28 cellular contexts compared by ENCODE assay signal in genomic region chr20:38149880-38150594, GRCh38. TPM values are rescaled to one million over a fixed set of nuclear protein-coding genes. Genes with fewer than 3 reads are reported as not detected.
DNase-seq lines count a peak whose midpoint lies in the region; ATAC-seq, FAIRE-seq and TF ChIP-seq lines count a peak whose summit lies in the region.
"Had no signal": no experiment of that assay in that cellular context is flagged by ENCODE, and none has a peak within 500 bp of the region (broad histone marks: within the 10 kb centered on the region; RNA-seq: fewer than 3 reads in every experiment).

No MANE protein-coding gene starts in this region.

- no peak for TF ChIP-seq RAD21 in SK-N-SH (IDR thresholded peaks at IDR 0.05; ENCODE audit: low read length)
- no peak for TF ChIP-seq RAD21 in HepG2 (CRISPR knock-in tag; IDR thresholded peaks at IDR 0.05)

- H3K4me1 ChIP-seq in SK-N-SH (ENCODE audit: control insufficient read depth in 1 of 2, insufficient read depth in 2 of 2, low read depth in 1 of 2, low read length in 1 of 2) (peaks cover 27 to 30% of the 10 kb centered on the region in 2 experiments), RWPE2 (ENCODE audit: insufficient read depth, poor library complexity, severe bottlenecking) (peaks cover 25% of the 10 kb centered on the region), HepG2 (ENCODE audit: insufficient read depth, low read length) (peaks cover 22% of the 10 kb centered on the region), thoracic aorta (ENCODE audit: control insufficient read depth in 1 of 2, low read depth in 2 of 2) (peaks cover 22 to 71% of the 10 kb centered on the region in 2 donors)

- H3F3A ChIP-seq in SK-N-SH (replicated peaks; ENCODE audit: insufficient read depth): peaks cover 68% of the 10 kb centered on the region

- H3K79me2 ChIP-seq in SK-N-SH (ENCODE audit: insufficient read depth) (no peaks in the 10 kb centered on the region), HepG2 (ENCODE audit: insufficient read depth, low read length) (no peaks in the 10 kb centered on the region)
- H3K79me2 ChIP-seq: parathyroid adenoma had no signal

- no peak for TF ChIP-seq POLR2A in HepG2 (IDR thresholded peaks at IDR 0.05; ENCODE audit: insufficient read depth in 1 of 2, low read depth in 2 of 2, low read length in 2 of 2)

- WGBS in SK-N-SH (ENCODE audit: low lambda C conversion rate): 100% methylated on average over 1 of the region's 1 CpG
- 94% methylated on average over 1 of the region's 1 CpG for WGBS in HepG2 (ENCODE audit: low lambda C conversion rate)

- POLR2A ChIA-PET in SK-N-SH (lab: Yijun Ruan, JAX) (no interaction called here), HepG2 (lab: Yijun Ruan, JAX) (interaction anchor here (0.9 kb wide), 1 partner anchor 40 kb away, joined by 3 read pairs; no protein-coding TSS in a partner anchor)

- H3K36me3 ChIP-seq in SK-N-SH (replicated peaks in 1 of 2; ENCODE audit: control insufficient read depth in 1 of 2, insufficient read depth in 2 of 2, low read length in 1 of 2): peaks cover 49 to 51% of the 10 kb centered on the region in 2 experiments
- peaks cover 30% of the 10 kb centered on the region for H3K36me3 ChIP-seq in RWPE2 (ENCODE audit: low read depth)
- H3K36me3 ChIP-seq in HepG2 (replicated peaks in 1 of 2; ENCODE audit: control insufficient read depth in 1 of 2, insufficient read depth in 2 of 2, low read length in 2 of 2): peaks cover 9 to 13% of the 10 kb centered on the region in 2 experiments; a peak in 4 of 5 replicates
- peaks cover 51% of the 10 kb centered on the region for H3K36me3 ChIP-seq in thoracic aorta
- H3K36me3 ChIP-seq: transverse colon had no signal

- H4K20me1 ChIP-seq in SK-N-SH (ENCODE audit: insufficient read depth) (no peaks in the 10 kb centered on the region), HepG2 (ENCODE audit: insufficient read depth, low read length) (no peaks in the 10 kb centered on the region)

- H3K9me2 ChIP-seq in SK-N-SH: no peaks in the 10 kb centered on the region

- no TSS peak for BruUV-seq in HepG2 (replicated peaks; lab: Mats Ljungman, UMichigan)

- TF ChIP-seq CTCF in SK-N-SH (IDR thresholded peaks at IDR 0.05): no peak
- no peak for TF ChIP-seq CTCF in RWPE2 (IDR thresholded peaks at IDR 0.05; ENCODE audit: poor library complexity, severe bottlenecking)
- no peak for TF ChIP-seq CTCF in HepG2 (CRISPR knock-in tag; IDR thresholded peaks at IDR 0.05)
- TF ChIP-seq CTCF in thoracic aorta (IDR thresholded peaks at IDR 0.05): no peak

- TF ChIP-seq EP300 in SK-N-SH (IDR thresholded peaks at IDR 0.05; ENCODE audit: borderline replicate concordance in 1 of 2, low read depth in 1 of 2, low read length in 1 of 2) (no peak), HepG2 (IDR thresholded peaks at IDR 0.05; ENCODE audit: low read depth in 2 of 2, low read length in 2 of 2) (no peak), HepG2 (CRISPR knock-in tag; IDR thresholded peaks at IDR 0.05; ENCODE audit: borderline replicate concordance) (no peak)

- in situ Hi-C loops in HepG2 (cut with HindIII; ENCODE audit: extremely low pct_ligation_motif_present, low pct_unique_long_range_greater_than_20kb): no loop called here

- DNase-seq in SK-N-SH: no peak
- DNase-seq in RWPE2 (ENCODE audit: low spot score): no peak
- no peak for DNase-seq in HepG2 (ENCODE audit: low spot score)
- DNase-seq in thoracic aorta (ENCODE audit: low spot score): no peak
- no peak for DNase-seq in NCI-H1694 treated with DMSO at 0.1 percent for 48 hours (lab: John Stamatoyannopoulos, UW)
- no peak for DNase-seq in NCI-H524 treated with DMSO at 0.1 percent for 48 hours (lab: John Stamatoyannopoulos, UW)
- no peak for DNase-seq in NOMO-1 (lab: John Stamatoyannopoulos, UW; ENCODE audit: unreplicated experiment in 2 of 2)
- DNase-seq: activated CD4-positive, alpha-beta T cell treated with anti-CD3 and anti-CD28 coated beads, Interleukin-2, amount 50 U/mL, for 48 hours; activated CD4-positive, CD25-positive, alpha-beta regulatory T cell; activated CD8-positive, alpha-beta memory T cell treated with anti-CD3 and anti-CD28 coated beads, Interleukin-2, amount 50 U/mL, for 48 hours; activated effector memory CD4-positive, alpha-beta T cell treated with Interleukin-2 at 50 U/mL for 16 hours; activated naive CD8-positive, alpha-beta T cell treated with anti-CD3 and anti-CD28 coated beads, Interleukin-2, amount 10 ng/mL, durations not matched to agents 7 days and 5 days; AML-193; central memory CD4-positive, alpha-beta T cell; GDM1; heart right ventricle; Kasumi-1; left colon; naive thymus-derived CD8-positive, alpha-beta T cell; NCI-H187 treated with DMSO at 0.1 percent for 48 hours; NCI-H526 treated with DMSO at 0.1 percent for 48 hours; sigmoid colon; stomach; transverse colon had no signal

- no peak for FAIRE-seq in HepG2 (lab: Jason Lieb, UNC)
- FAIRE-seq: astrocyte had no signal

- no peak overlapping the region for H3K4me2 ChIP-seq in SK-N-SH
- H3K4me2 ChIP-seq in HepG2 (ENCODE audit: low read depth, low read length): no peak overlapping the region

- H2AFZ ChIP-seq in SK-N-SH (ENCODE audit: low read depth) (no peak overlapping the region), HepG2 (ENCODE audit: low read length) (no peak overlapping the region)
- H2AFZ ChIP-seq: parathyroid adenoma had no signal

- H3K27ac ChIP-seq in SK-N-SH (ENCODE audit: low read depth in 2 of 2, low read length in 1 of 2): peak overlapping the region; percentile 32 to 98; a peak in 3 of 4 replicates
- H3K27ac ChIP-seq in RWPE2 (ENCODE audit: poor library complexity, severe bottlenecking): peak overlapping the region; percentile 87
- no peak overlapping the region for H3K27ac ChIP-seq in HepG2 (ENCODE audit: extremely low read length, insufficient read depth, low read length)
- peak overlapping the region; percentile 1 to 8 for H3K27ac ChIP-seq in thoracic aorta
- H3K27ac ChIP-seq: 22Rv1, parathyroid adenoma, sigmoid colon, transverse colon had no signal

- intact Hi-C loops in HepG2 (cut with micrococcal nuclease; ENCODE audit: unreplicated experiment): no loop called here

- CTCF ChIA-PET in SK-N-SH (lab: Yijun Ruan, JAX): interaction anchor here (3.0 to 3.3 kb wide), 2 partner anchors 71 to 92 kb away, joined by 13 to 27 read pairs; no protein-coding TSS in a partner anchor
- CTCF ChIA-PET in HepG2 (lab: Yijun Ruan, JAX; ENCODE audit: low intra/inter-chr PET ratio, low total read pairs): no interaction called here

- no peak overlapping the region for H3K4me3 ChIP-seq in SK-N-SH (ENCODE audit: low read depth in 2 of 2, low read length in 1 of 2)
- H3K4me3 ChIP-seq in RWPE2 (ENCODE audit: severe bottlenecking): no peak overlapping the region
- no peak overlapping the region for H3K4me3 ChIP-seq in HepG2 (replicated peaks in 1 of 3; ENCODE audit: insufficient read depth in 1 of 3, low read depth in 2 of 3, low read length in 3 of 3)
- H3K4me3 ChIP-seq in thoracic aorta: no peak overlapping the region
- H3K4me3 ChIP-seq: heart right ventricle, sigmoid colon, stomach, transverse colon had no signal

- H3K9ac ChIP-seq in SK-N-SH (no peak overlapping the region), HepG2 (ENCODE audit: insufficient read depth, low read depth, low read length) (no peak overlapping the region)
- H3K9ac ChIP-seq: parathyroid adenoma had no signal

- H3K27me3 ChIP-seq in SK-N-SH (ENCODE audit: insufficient read depth) (no peaks in the 10 kb centered on the region), RWPE2 (ENCODE audit: insufficient read depth, poor library complexity, severe bottlenecking) (no peaks in the 10 kb centered on the region), HepG2 (ENCODE audit: control insufficient read depth in 1 of 2, insufficient read depth in 2 of 2, low read length in 2 of 2) (no peaks in the 10 kb centered on the region), thoracic aorta (replicated peaks; ENCODE audit: insufficient read depth) (no peaks in the 10 kb centered on the region)
- H3K27me3 ChIP-seq: heart right ventricle, sigmoid colon, stomach, transverse colon had no signal

- no peaks in the 10 kb centered on the region for H3K9me3 ChIP-seq in SK-N-SH
- H3K9me3 ChIP-seq in RWPE2 (ENCODE audit: severe bottlenecking): no peaks in the 10 kb centered on the region
- H3K9me3 ChIP-seq in HepG2 (ENCODE audit: low read length): no peaks in the 10 kb centered on the region
- H3K9me3 ChIP-seq in thoracic aorta: no peaks in the 10 kb centered on the region
- H3K9me3 ChIP-seq: heart right ventricle, sigmoid colon, stomach, transverse colon had no signal

- ATAC-seq in SK-N-SH treated with all-trans-retinoic acid at 6 μM for 48 hours: no peak
- ATAC-seq in RWPE2 (ENCODE audit: low read depth): no peak
- ATAC-seq in HepG2: no peak
- no peak for ATAC-seq in thoracic aorta (ENCODE audit: insufficient number of reproducible peaks, low FRiP score, low read depth)
- ATAC-seq: heart right ventricle; left colon; naive thymus-derived CD8-positive, alpha-beta T cell had no signal

TF ChIP-seq in SK-N-SH treated with all-trans-retinoic acid at 6 μM for 48 hours, 23 proteins besides CTCF, POLR2A, EP300 and RAD21 (continues in another document):
- no peak for TF ChIP-seq SNAI2 (CRISPR knock-in tag; IDR thresholded peaks at IDR 0.05)

RNA-seq across cellular contexts. Expression of gene TGM2, which starts 15.0 kb away (rescaled TPM):
- polyA plus RNA-seq in SK-N-SH (2012; rRNA removed) (548 and 676 TPM in 2 replicates), HepG2 (2011; rRNA removed) (46.4 and 52.3 TPM in 2 replicates)
- 278 and 460 TPM in 2 replicates for polyA plus RNA-seq in SK-N-SH (2012; cell fraction: cytosol; rRNA removed)
- polyA plus RNA-seq in SK-N-SH (2012; cell fraction: nucleus; rRNA removed): 675 and 717 TPM in 2 replicates
- total RNA-seq in HepG2 (2016; rRNA removed; fragmentation: Illumina TruSeq; extraction: Trizol) (4.2 and 4.5 TPM in 2 replicates), thoracic aorta (100 to 1,000 TPM; 371 to 755 TPM)
- total RNA-seq in HepG2 (2016; cell fraction: cytosol; rRNA removed; fragmentation: Illumina TruSeq; extraction: Trizol; ENCODE audit: low read depth): 0.61 and 0.88 TPM in 2 replicates
- total RNA-seq in HepG2 (2016; cell fraction: insoluble cytoplasmic fraction; rRNA removed; fragmentation: Illumina TruSeq; extraction: Trizol): 3.3 and 4.3 TPM in 2 replicates
- 2.1 and 2.3 TPM in 2 replicates for total RNA-seq in HepG2 (2016; cell fraction: membrane; rRNA removed; fragmentation: Illumina TruSeq; extraction: Trizol)
- total RNA-seq in HepG2 (2016; cell fraction: nucleus; rRNA removed; fragmentation: Illumina TruSeq; extraction: Trizol): 4.3 and 4.5 TPM in 2 replicates
- 39.7 and 45.8 TPM in 2 replicates for polyA plus RNA-seq in HepG2 (2011; cell fraction: cytosol; rRNA removed)
- 48.4 and 54.8 TPM in 2 replicates for polyA plus RNA-seq in HepG2 (2011; cell fraction: nucleus; rRNA removed)
- polyA plus RNA-seq in HepG2 (2012): 14.4 and 32.4 TPM in 2 replicates
- 1.5 and 1.8 TPM in 2 replicates for polyA plus RNA-seq in HepG2 (2016; cell fraction: cytosol; fragmentation: Illumina TruSeq; extraction: Trizol; ENCODE audit: low read depth)
- polyA plus RNA-seq in HepG2 (2016; cell fraction: insoluble cytoplasmic fraction; fragmentation: Illumina TruSeq; extraction: Trizol; ENCODE audit: low read depth): 5.3 and 7.5 TPM in 2 replicates
- polyA plus RNA-seq in HepG2 (2016; cell fraction: membrane; fragmentation: Illumina TruSeq; extraction: Trizol; ENCODE audit: low read depth): 2.5 TPM in 2 replicates
- 7.7 and 9.8 TPM in 2 replicates for polyA plus RNA-seq in HepG2 (2016; cell fraction: nucleus; fragmentation: Illumina TruSeq; extraction: Trizol; ENCODE audit: insufficient read depth, low read depth)
- 39.1 and 112 TPM in 2 replicates for polyA minus RNA-seq in HepG2 (2011; rRNA and poly(A)+ RNA removed; ENCODE audit: low replicate concordance)
- polyA minus RNA-seq in HepG2 (2011; cell fraction: cytosol; rRNA and poly(A)+ RNA removed): 43.5 and 48.8 TPM in 2 replicates
- 26.7 and 32.2 TPM in 2 replicates for polyA minus RNA-seq in HepG2 (2011; cell fraction: nucleus; rRNA and poly(A)+ RNA removed)
- total RNA-seq: naive thymus-derived CD8-positive, alpha-beta T cell had no signal
- polyA plus RNA-seq: naive thymus-derived CD8-positive, alpha-beta T cell had no signal

Comparison
In these comparisons a context has a peak if more than half of its experiments do, and no peak if none do; other contexts are left out.
1. RNA of gene TGM2, which starts 15.0 kb away (total RNA-seq): 371 to 755 TPM in thoracic aorta; 0.61 to 4.5 TPM in HepG2; every median in the first group is over 10 times any median in the second.